Comparison of ENCODE assay signal across 9 cellular contexts in the genomic region with DNA sequence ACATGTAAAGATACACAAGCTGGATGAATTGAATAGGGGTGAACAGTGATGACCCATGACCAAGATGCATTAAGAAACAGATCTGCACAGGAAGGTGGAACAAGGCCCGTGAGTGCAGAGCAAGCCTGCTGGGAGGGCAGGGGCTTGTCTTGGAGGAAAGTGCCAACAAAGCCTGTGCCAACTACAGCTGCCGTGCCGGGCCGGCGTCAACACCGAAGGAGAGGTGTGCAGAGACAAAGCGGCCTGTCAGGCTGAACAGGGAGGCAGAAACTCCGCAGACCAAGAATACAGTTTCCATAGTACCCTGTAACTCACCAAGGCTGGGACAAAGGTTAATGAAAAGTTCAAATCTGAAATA. TPM values are rescaled to one million over a fixed set of nuclear protein-coding genes. Genes with fewer than 3 reads are reported as not detected.
A peak's percentile ranks its signal among the peaks of the same experiment; 100 is the strongest.
DNase-seq lines count a peak whose midpoint lies in the region; ATAC-seq lines count a peak whose summit lies in the region.
"Had no signal": no experiment of that assay in that cellular context is flagged by ENCODE, and none has a peak within 500 bp of the region (broad histone marks: within the 10 kb centered on the region; RNA-seq: fewer than 3 reads in every experiment).

No MANE protein-coding gene starts in this region.

- no peaks in the 10 kb centered on the region for H3K36me3 ChIP-seq in skeletal muscle tissue (ENCODE audit: control insufficient read depth in 3 of 3, insufficient read depth in 3 of 3, low read length in 3 of 3)

- H3K4me1 ChIP-seq in skeletal muscle tissue (ENCODE audit: control insufficient read depth in 3 of 3, insufficient read depth in 3 of 3, low read length in 3 of 3) = peaks cover 69 to 79% (median 75%) of the 10 kb centered on the region in 3 donors

- H3K9me3 ChIP-seq in T-helper 17 cell (ENCODE audit: control insufficient read depth, low read length, poor library complexity, severe bottlenecking) (no peaks in the 10 kb centered on the region), skeletal muscle tissue (ENCODE audit: control insufficient read depth in 3 of 3, low read length in 3 of 3) (no peaks in the 10 kb centered on the region)

- H3K27me3 Mint-ChIP-seq in T-helper 17 cell = no peaks in the 10 kb centered on the region

- intact Hi-C loops in left ventricle myocardium superior (cut with micrococcal nuclease) = no loop called here

- H3K4me3 ChIP-seq in skeletal muscle tissue (ENCODE audit: low read length in 3 of 3) = peak overlapping the region in 2 of 3 donors; percentile 33 to 41
- H3K4me3 ChIP-seq: GM12878 had no signal

- peak overlapping the region; percentile 69 for H3K4me3 Mint-ChIP-seq in T-helper 17 cell

- H3K27me3 ChIP-seq in skeletal muscle tissue (ENCODE audit: control insufficient read depth in 3 of 3, insufficient read depth in 3 of 3, low read length in 3 of 3) = no peaks in the 10 kb centered on the region

- DNase-seq in DMS 273 (lab: John Stamatoyannopoulos, UW; ENCODE audit: unreplicated experiment) (peak; percentile 75), DMS 273 treated with DMSO at 0.1 percent for 48 hours (lab: John Stamatoyannopoulos, UW) (no peak), T-helper 17 cell (no peak), left ventricle myocardium superior (peak; percentile 58), dedifferentiated amniotic fluid mesenchymal stem cell (ENCODE audit: extremely low spot score) (no peak)

- ATAC-seq in T-helper 17 cell = no peak
- peak; percentile 57 for ATAC-seq in left ventricle myocardium superior
- no peak for ATAC-seq in GM19467 (IDR thresholded peaks at IDR 0.05; ENCODE audit: unreplicated experiment)
- ATAC-seq in HG03565 (IDR thresholded peaks at IDR 0.05; ENCODE audit: unreplicated experiment) = no peak
- ATAC-seq: GM12878 had no signal

- H3K27ac Mint-ChIP-seq in T-helper 17 cell = peak overlapping the region; percentile 88

- peak overlapping the region in 2 of 3 donors; percentile 60 to 64 for H3K9ac ChIP-seq in skeletal muscle tissue (ENCODE audit: low read depth in 1 of 3, low read length in 3 of 3)

- peaks cover 3% of the 10 kb centered on the region for H3K36me3 Mint-ChIP-seq in T-helper 17 cell (ENCODE audit: low read depth)

- no peak overlapping the region for H3K27ac ChIP-seq in skeletal muscle tissue (ENCODE audit: low read depth, low read length)

- peaks cover 81% of the 10 kb centered on the region for H3K4me1 Mint-ChIP-seq in T-helper 17 cell

RNA-seq across cellular contexts. Expression of a gene that starts 46.7 kb away (rescaled TPM):
- total RNA-seq in T-helper 17 cell = 100 to 1,000 TPM; 197 to 251 TPM
- total RNA-seq in left ventricle myocardium superior = 75.2 TPM
- 21.4 TPM for total RNA-seq in skeletal muscle tissue

Comparison
In these comparisons a context has a peak if more than half of its experiments do, and no peak if none do; other contexts are left out.
1. DNase-seq: peak in DMS 273 (single experiment) and left ventricle myocardium superior (single experiment); none in DMS 273 treated with DMSO at 0.1 percent for 48 hours (single experiment), T-helper 17 cell (0 of 3) and dedifferentiated amniotic fluid mesenchymal stem cell (single experiment).